In the genomic region with DNA sequence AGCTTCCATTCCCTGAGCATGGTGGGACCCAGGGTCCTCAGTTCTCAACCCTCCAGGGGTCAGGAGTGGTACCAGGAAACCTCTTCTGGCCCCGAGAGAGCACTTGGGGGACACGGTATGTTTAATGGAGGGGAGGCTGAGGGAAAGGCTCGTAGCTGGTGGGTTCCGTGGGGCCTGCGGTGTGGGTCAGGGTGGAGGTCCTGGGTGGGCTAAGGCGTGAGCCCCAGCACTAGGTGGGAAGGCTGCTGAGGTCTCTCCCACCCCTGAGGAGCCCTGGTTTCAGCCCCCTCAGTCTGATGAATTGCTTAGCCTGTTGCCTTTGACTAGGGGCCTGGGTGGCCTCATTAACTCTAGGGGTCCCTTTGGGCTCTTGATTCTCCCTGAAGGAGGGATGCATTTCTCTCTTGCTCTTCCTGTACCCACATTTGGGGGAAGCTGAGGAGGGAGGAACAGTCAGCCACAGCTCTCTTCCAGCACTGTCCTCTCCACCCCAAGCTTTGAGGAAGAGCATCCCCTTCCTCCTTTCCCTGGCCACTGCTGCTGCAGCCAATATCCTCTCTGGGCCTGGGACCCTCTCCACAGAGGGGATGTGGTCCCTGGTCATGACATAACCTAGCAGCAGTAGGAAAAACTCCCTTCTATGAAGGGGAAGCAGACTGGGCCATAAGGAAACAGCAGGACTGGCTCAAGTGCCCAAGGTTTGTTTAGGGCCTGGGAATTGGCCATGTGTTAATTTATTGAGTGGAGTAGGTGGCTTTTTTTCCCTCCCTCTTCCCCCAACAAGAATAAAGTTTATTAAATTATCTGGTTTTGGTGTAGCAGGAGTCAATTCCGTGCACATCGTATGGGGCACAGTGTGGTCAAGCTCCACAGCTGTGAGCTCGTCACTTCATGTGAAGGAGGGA, we compare ENCODE assay signal across 19 cellular contexts. TPM values are rescaled to one million over a fixed set of nuclear protein-coding genes. Genes with fewer than 3 reads are reported as not detected.
DNase-seq lines count a peak whose midpoint lies in the region; ATAC-seq and TF ChIP-seq lines count a peak whose summit lies in the region.
"Had no signal": no experiment of that assay in that cellular context is flagged by ENCODE, and none has a peak within 500 bp of the region (broad histone marks: within the 10 kb centered on the region; RNA-seq: fewer than 3 reads in every experiment).

No MANE protein-coding gene starts in this region.

- H2AFZ ChIP-seq in fibroblast of lung (ENCODE audit: low read length) = no peak overlapping the region

- no peaks in the 10 kb centered on the region for H4K20me1 ChIP-seq in fibroblast of lung (ENCODE audit: control insufficient read depth, extremely low read depth, insufficient read depth, low read length)

- peaks cover 31% of the 10 kb centered on the region for H3K36me3 ChIP-seq in fibroblast of lung (ENCODE audit: control insufficient read depth, insufficient read depth, low read length)
- H3K36me3 ChIP-seq: ovary had no signal

- no peak overlapping the region for H3K4me3 Mint-ChIP-seq in stimulated activated naive CD8-positive, alpha-beta T cell treated with anti-CD3 and anti-CD28 coated beads, Interleukin-15, amount 100 ng/mL, for 72 hours
- H3K4me3 Mint-ChIP-seq: activated naive CD8-positive, alpha-beta T cell; B cell; H9 had no signal

- DNase-seq in stimulated activated naive CD8-positive, alpha-beta T cell treated with anti-CD3 and anti-CD28 coated beads, Interleukin-15, amount 100 ng/mL, for 72 hours = no peak
- DNase-seq in stimulated activated naive CD8-positive, alpha-beta T cell treated with anti-CD3 and anti-CD28 coated beads, Interleukin-15, Interleukin-2, amounts not matched to agents 100 U/mL and 50 U/mL, for 24 hours = no peak
- peak; percentile 41 for DNase-seq in UCSD-AML1 (lab: John Stamatoyannopoulos, UW; ENCODE audit: unreplicated experiment)
- no peak for DNase-seq in fibroblast of lung (ENCODE audit: low read depth in 2 of 2)
- no peak for DNase-seq in erythroblast (lab: John Stamatoyannopoulos, UW)
- DNase-seq in NCI-H1694 treated with DMSO at 0.1 percent for 48 hours (lab: John Stamatoyannopoulos, UW) = no peak
- DNase-seq: activated CD4-positive, alpha-beta T cell treated with anti-CD3 and anti-CD28 coated beads for 1 hour; glutamatergic neuron; H9; NCI-H1105 treated with DMSO at 0.1 percent for 48 hours; NCI-H69; ovary; right lobe of liver; T1000 had no signal

- no peak for ATAC-seq in stimulated activated naive CD8-positive, alpha-beta T cell treated with anti-CD3 and anti-CD28 coated beads, Interleukin-15, amount 100 ng/mL, for 72 hours
- ATAC-seq in stimulated activated naive CD8-positive, alpha-beta T cell treated with anti-CD3 and anti-CD28 coated beads, Interleukin-15, Interleukin-2, amounts not matched to agents 100 U/mL and 50 U/mL, for 24 hours = no peak
- ATAC-seq in HG02973 (IDR thresholded peaks at IDR 0.05; ENCODE audit: unreplicated experiment) = no peak

- H3K4me3 ChIP-seq in fibroblast of lung (replicated peaks in 1 of 4; ENCODE audit: control extremely low read depth in 1 of 4, insufficient read depth in 1 of 4, low read depth in 3 of 4, low read length in 4 of 4) = no peak overlapping the region
- H3K4me3 ChIP-seq: dorsolateral prefrontal cortex, ovary, right lobe of liver had no signal

- peak overlapping the region; percentile 35 for H3K27ac ChIP-seq in fibroblast of lung (ENCODE audit: insufficient read depth, low read length)
- H3K27ac ChIP-seq: ovary, right lobe of liver had no signal

- TF ChIP-seq POLR2A in erythroblast (IDR thresholded peaks at IDR 0.05; ENCODE audit: low read length) = no peak

- H3K4me1 Mint-ChIP-seq in stimulated activated naive CD8-positive, alpha-beta T cell treated with anti-CD3 and anti-CD28 coated beads, Interleukin-15, amount 100 ng/mL, for 72 hours = peaks cover 6% of the 10 kb centered on the region
- H3K4me1 Mint-ChIP-seq: B cell had no signal

- H3K27me3 ChIP-seq in fibroblast of lung (ENCODE audit: control insufficient read depth, insufficient read depth, low read length) = no peaks in the 10 kb centered on the region
- H3K27me3 ChIP-seq: dorsolateral prefrontal cortex, ovary, right lobe of liver had no signal

- peak overlapping the region; percentile 59 to 80 for H3K27ac Mint-ChIP-seq in stimulated activated naive CD8-positive, alpha-beta T cell treated with anti-CD3 and anti-CD28 coated beads, Interleukin-15, amount 100 ng/mL, for 72 hours
- H3K27ac Mint-ChIP-seq: B cell, H9 had no signal

- no peaks in the 10 kb centered on the region for H3K79me2 ChIP-seq in fibroblast of lung (ENCODE audit: control insufficient read depth, insufficient read depth, low read length)

- no peaks in the 10 kb centered on the region for H3K27me3 Mint-ChIP-seq in stimulated activated naive CD8-positive, alpha-beta T cell treated with anti-CD3 and anti-CD28 coated beads, Interleukin-15, amount 100 ng/mL, for 72 hours
- H3K27me3 Mint-ChIP-seq: activated naive CD8-positive, alpha-beta T cell; B cell had no signal

- peak overlapping the region; percentile 5 for H3K9ac ChIP-seq in fibroblast of lung (ENCODE audit: insufficient read depth, low read length)

- TF ChIP-seq CTCF in fibroblast of lung (conservative IDR thresholded peaks at IDR 0.05 in 1 of 2, IDR thresholded peaks at IDR 0.05 in 1 of 2; ENCODE audit: low read depth in 1 of 2, low read length in 2 of 2) = no peak

- no peaks in the 10 kb centered on the region for H3K9me3 Mint-ChIP-seq in stimulated activated naive CD8-positive, alpha-beta T cell treated with anti-CD3 and anti-CD28 coated beads, Interleukin-15, amount 100 ng/mL, for 72 hours
- H3K9me3 Mint-ChIP-seq: H9 had no signal

- no peak overlapping the region for H3K4me2 ChIP-seq in fibroblast of lung (ENCODE audit: extremely low read depth, insufficient read depth, low read length)

- no peaks in the 10 kb centered on the region for H3K9me3 ChIP-seq in fibroblast of lung (ENCODE audit: control insufficient read depth, insufficient read depth, low read depth, low read length)
- H3K9me3 ChIP-seq: ovary, right lobe of liver had no signal

- peaks cover 8% of the 10 kb centered on the region for H3K4me1 ChIP-seq in fibroblast of lung (ENCODE audit: control insufficient read depth, extremely low read depth, insufficient read depth, low read length)
- H3K4me1 ChIP-seq: right lobe of liver had no signal

RNA-seq across cellular contexts. Expression of a gene that starts 33.8 kb away (rescaled TPM):
- total RNA-seq in fibroblast of lung = not detected in 2 replicates
- 0.07 and 0.15 TPM in 2 replicates for polyA plus RNA-seq in fibroblast of lung
- 0.22 and 0.24 TPM in 2 replicates for polyA plus RNA-seq in fibroblast of lung (2012)
- not detected in 2 replicates for polyA minus RNA-seq in fibroblast of lung (ENCODE audit: low replicate concordance)
- total RNA-seq: SK-MEL-5 had no signal

RNA-seq across cellular contexts. Expression of a gene that starts 52.0 kb away (rescaled TPM):
- 25.9 and 29.9 TPM in 2 replicates for total RNA-seq in fibroblast of lung
- 31.5 and 35.3 TPM in 2 replicates for polyA plus RNA-seq in fibroblast of lung
- polyA plus RNA-seq in fibroblast of lung (2012) = 20.1 and 20.6 TPM in 2 replicates
- 56.7 and 74.4 TPM in 2 replicates for polyA minus RNA-seq in fibroblast of lung (ENCODE audit: low replicate concordance)

RNA-seq across cellular contexts. Expression of a gene that starts 52.1 kb away (rescaled TPM):
- total RNA-seq in fibroblast of lung = 8.7 and 10.4 TPM in 2 replicates
- 5.7 and 6.9 TPM in 2 replicates for polyA plus RNA-seq in fibroblast of lung
- polyA plus RNA-seq in fibroblast of lung (2012) = 6.1 and 6.2 TPM in 2 replicates
- 2.7 and 4.8 TPM in 2 replicates for polyA minus RNA-seq in fibroblast of lung (ENCODE audit: low replicate concordance)
